ENCODE assay signal across 9 cellular contexts in the genomic region with DNA sequence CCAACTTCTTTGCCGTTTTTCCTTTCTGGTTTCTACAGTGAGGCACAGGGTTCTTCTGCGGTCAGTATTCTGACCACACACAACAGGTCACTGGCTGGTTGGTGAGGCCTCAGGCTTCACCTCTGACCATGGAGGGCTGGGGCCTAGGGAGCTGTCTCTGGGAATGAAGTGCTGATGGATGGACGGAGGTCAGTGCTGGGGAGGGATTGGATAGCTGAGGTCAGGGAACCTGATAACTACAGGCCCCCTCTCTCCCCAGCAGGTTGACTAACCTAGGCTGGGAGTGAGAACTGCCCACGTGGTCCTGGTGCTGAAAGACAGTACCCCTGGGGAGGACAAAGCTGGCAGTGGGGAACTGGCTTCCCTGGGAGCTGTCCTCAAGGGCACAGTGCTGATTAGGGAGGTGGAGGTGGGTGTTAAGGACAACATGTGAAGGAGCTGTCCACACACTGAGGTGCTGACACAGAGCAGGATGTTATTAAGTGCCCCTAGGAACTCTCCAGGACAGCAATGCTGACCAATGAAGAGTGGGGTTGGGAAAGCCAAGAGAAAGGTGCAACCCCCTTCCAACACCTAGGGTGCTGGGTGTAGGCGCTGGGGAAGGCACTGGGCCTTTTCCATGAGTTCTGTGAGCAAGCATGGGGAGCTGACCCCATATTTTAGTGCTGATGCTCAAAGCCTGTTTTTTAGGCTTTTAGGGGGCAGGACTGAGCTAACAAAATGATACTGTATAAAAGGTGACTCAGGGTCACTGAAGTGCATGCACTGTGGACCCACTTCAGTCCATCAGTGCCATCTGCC. TPM values are rescaled to one million over a fixed set of nuclear protein-coding genes. Genes with fewer than 3 reads are reported as not detected.
DNase-seq lines count a peak whose midpoint lies in the region; ATAC-seq and FAIRE-seq lines count a peak whose summit lies in the region.
"Had no signal": no experiment of that assay in that cellular context is flagged by ENCODE, and none has a peak within 500 bp of the region (broad histone marks: within the 10 kb centered on the region; RNA-seq: fewer than 3 reads in every experiment).

No MANE protein-coding gene starts in this region.

- H3K27ac Mint-ChIP-seq in activated T-helper 2 cell treated with anti-CD3 and anti-CD28 coated beads, Interferon-gamma antibody, Interleukin-2, Interleukin-4, amounts not matched to agents 10 μg/mL and 5 μg/mL and 100 μg/mL, durations not matched to agents 14 hours and 24 hours and 36 hours = no peak overlapping the region

- no peak for FAIRE-seq in GM19239 (lab: Jason Lieb, UNC)

- peaks cover 2% of the 10 kb centered on the region for H3K27me3 Mint-ChIP-seq in activated T-helper 2 cell treated with anti-CD3 and anti-CD28 coated beads, Interferon-gamma antibody, Interleukin-2, Interleukin-4, amounts not matched to agents 10 μg/mL and 5 μg/mL and 100 μg/mL, durations not matched to agents 14 hours and 24 hours and 36 hours (ENCODE audit: low read depth)

- H3K9me3 Mint-ChIP-seq in activated T-helper 2 cell treated with anti-CD3 and anti-CD28 coated beads, Interferon-gamma antibody, Interleukin-2, Interleukin-4, amounts not matched to agents 10 μg/mL and 5 μg/mL and 100 μg/mL, durations not matched to agents 14 hours and 24 hours and 36 hours = no peaks in the 10 kb centered on the region

- ATAC-seq in left ventricle myocardium superior = peak; percentile 86
- ATAC-seq in GM19455 (IDR thresholded peaks at IDR 0.05; ENCODE audit: unreplicated experiment) = no peak
- no peak for ATAC-seq in HG03439 (IDR thresholded peaks at IDR 0.05; ENCODE audit: unreplicated experiment)
- ATAC-seq in GM18858 (IDR thresholded peaks at IDR 0.05; ENCODE audit: unreplicated experiment) = no peak
- ATAC-seq: Panc1 had no signal

- no peaks in the 10 kb centered on the region for H3K36me3 Mint-ChIP-seq in activated T-helper 2 cell treated with anti-CD3 and anti-CD28 coated beads, Interferon-gamma antibody, Interleukin-2, Interleukin-4, amounts not matched to agents 10 μg/mL and 5 μg/mL and 100 μg/mL, durations not matched to agents 14 hours and 24 hours and 36 hours (ENCODE audit: low read depth)

- H3K4me3 Mint-ChIP-seq in activated T-helper 2 cell treated with anti-CD3 and anti-CD28 coated beads, Interferon-gamma antibody, Interleukin-2, Interleukin-4, amounts not matched to agents 10 μg/mL and 5 μg/mL and 100 μg/mL, durations not matched to agents 14 hours and 24 hours and 36 hours (ENCODE audit: low read depth) = no peak overlapping the region

- DNase-seq in GM19239 (ENCODE audit: insufficient read length, low spot score) = peak; percentile 46
- DNase-seq in NCI-H1048 (lab: John Stamatoyannopoulos, UW) = peak; percentile 57
- DNase-seq in activated T-helper 2 cell treated with anti-CD3 and anti-CD28 coated beads, Interferon-gamma antibody, Interleukin-2, Interleukin-4, amounts not matched to agents 10 μg/mL and 5 μg/mL and 100 μg/mL, durations not matched to agents 14 hours and 24 hours and 36 hours (ENCODE audit: low spot score) = peak; percentile 54
- peak; percentile 52 for DNase-seq in left ventricle myocardium superior
- DNase-seq in stimulated activated CD4-positive, alpha-beta T cell treated with anti-CD3 and anti-CD28 coated beads, Interleukin-4, amount 100 ng/mL, for 1 hour = peak; percentile 35

- intact Hi-C loops in activated T-helper 2 cell treated with anti-CD3 and anti-CD28 coated beads, Interferon-gamma antibody, Interleukin-2, Interleukin-4, amounts not matched to agents 10 μg/mL and 5 μg/mL and 100 μg/mL, durations not matched to agents 14 hours and 24 hours and 36 hours (cut with micrococcal nuclease) = no loop called here
- intact Hi-C loops in left ventricle myocardium superior (cut with micrococcal nuclease) = no loop called here

- no peaks in the 10 kb centered on the region for H3K4me1 Mint-ChIP-seq in activated T-helper 2 cell treated with anti-CD3 and anti-CD28 coated beads, Interferon-gamma antibody, Interleukin-2, Interleukin-4, amounts not matched to agents 10 μg/mL and 5 μg/mL and 100 μg/mL, durations not matched to agents 14 hours and 24 hours and 36 hours (ENCODE audit: low read depth)

RNA-seq across cellular contexts. Expression of gene ATP2B2, which starts 45.2 kb away (rescaled TPM):
- total RNA-seq in activated T-helper 2 cell treated with anti-CD3 and anti-CD28 coated beads, Interferon-gamma antibody, Interleukin-2, Interleukin-4, amounts not matched to agents 10 μg/mL and 5 μg/mL and 100 μg/mL, durations not matched to agents 14 hours and 24 hours and 36 hours = not detected in 2 replicates
- total RNA-seq in left ventricle myocardium superior = not detected
